In genomic region chr6:47621838-47622449, GRCh38 we compare ENCODE assay signal across 22 cellular contexts.
A peak's percentile ranks its signal among the peaks of the same experiment; 100 is the strongest.
DNase-seq lines count a peak whose midpoint lies in the region; FAIRE-seq and TF ChIP-seq lines count a peak whose summit lies in the region.
"Had no signal": no experiment of that assay in that cellular context is flagged by ENCODE, and none has a peak within 500 bp of the region (broad histone marks: within the 10 kb centered on the region; RNA-seq: fewer than 3 reads in every experiment).

No MANE protein-coding gene starts in this region.

- H3K27ac Mint-ChIP-seq in T-helper 2 cell treated with Interferon-gamma antibody and Interleukin-4, amounts not matched to agents 5 μg/mL and 100 μg/mL, for 36 hours, result peak overlapping the region; percentile 27

- no peaks in the 10 kb centered on the region for H3K4me1 ChIP-seq in mesenchymal stem cell (ENCODE audit: control insufficient read depth, insufficient read depth, low read depth, low read length)
- H3K4me1 ChIP-seq: BLaER1, SJCRH30 had no signal

- no peak overlapping the region for H3K27ac ChIP-seq in mesenchymal stem cell (ENCODE audit: low read length, poor library complexity, severe bottlenecking)
- H3K27ac ChIP-seq: 22Rv1, BLaER1, SJCRH30 had no signal

- peaks cover 32% of the 10 kb centered on the region for H3K36me3 Mint-ChIP-seq in T-helper 2 cell treated with Interferon-gamma antibody and Interleukin-4, amounts not matched to agents 5 μg/mL and 100 μg/mL, for 36 hours (ENCODE audit: low read depth)

- H3K4me3 ChIP-seq in bronchial epithelial cell (ENCODE audit: low read depth, low read length) (no peak overlapping the region), mesenchymal stem cell (ENCODE audit: insufficient read depth in 1 of 2, low read depth in 1 of 2, low read length in 2 of 2) (no peak overlapping the region)
- H3K4me3 ChIP-seq: BLaER1, SJCRH30 had no signal

- no peak overlapping the region for H2BK12ac ChIP-seq in mesenchymal stem cell (ENCODE audit: low read length in 2 of 2)

- peaks cover 15% of the 10 kb centered on the region for H3K79me1 ChIP-seq in mesenchymal stem cell (replicated peaks; ENCODE audit: low read length, poor library complexity, severe bottlenecking)

- DNase-seq in T-helper 2 cell treated with Interferon-gamma antibody and Interleukin-4, amounts not matched to agents 5 μg/mL and 100 μg/mL, for 36 hours (ENCODE audit: low spot score), result no peak
- DNase-seq in T-helper 2 cell (no peak), bronchial epithelial cell (ENCODE audit: low read depth) (peak; percentile 80), mesenchymal stem cell (no peak), SHP77 treated with DMSO at 0.1 percent for 48 hours (lab: John Stamatoyannopoulos, UW) (no peak), GM19238 (ENCODE audit: insufficient read length, low spot score) (no peak), SK-N-DZ (ENCODE audit: low spot score) (no peak)
- no peak for DNase-seq in activated naive CD4-positive, alpha-beta T cell treated with Interleukin-2 at 50 U/mL for 16 hours
- DNase-seq: ACHN; Calu3; CD4-positive, alpha-beta memory T cell; GDM1; MM.1S; NCI-H1048; NCI-H1436; NCI-H187 treated with DMSO at 0.1 percent for 48 hours; NCI-H510A; NCI-H748 treated with DMSO at 0.1 percent for 48 hours; SJCRH30 had no signal

- no peak for TF ChIP-seq CTCF in bronchial epithelial cell (IDR thresholded peaks at IDR 0.05; ENCODE audit: insufficient read depth, low read length, severe bottlenecking)

- H3K36me3 ChIP-seq in bronchial epithelial cell (ENCODE audit: control insufficient read depth, insufficient read depth, low read length) (peaks cover 2% of the 10 kb centered on the region), mesenchymal stem cell (ENCODE audit: control insufficient read depth in 1 of 2, insufficient read depth in 2 of 2, low read depth in 1 of 2, low read length in 2 of 2) (peaks cover 13 to 67% of the 10 kb centered on the region in 2 experiments)
- H3K36me3 ChIP-seq: SJCRH30 had no signal

- no peak overlapping the region for H3K14ac ChIP-seq in mesenchymal stem cell (ENCODE audit: low read length in 2 of 2)

- WGBS in mesenchymal stem cell, result 93% methylated on average over 12 of the region's 12 CpGs

- H3K9me3 ChIP-seq in mesenchymal stem cell (ENCODE audit: control insufficient read depth, low read length), result no peaks in the 10 kb centered on the region
- H3K9me3 ChIP-seq: SJCRH30 had no signal

- H3K4me3 Mint-ChIP-seq in T-helper 2 cell treated with Interferon-gamma antibody and Interleukin-4, amounts not matched to agents 5 μg/mL and 100 μg/mL, for 36 hours, result no peak overlapping the region
- H3K4me3 Mint-ChIP-seq: CD4-positive, alpha-beta memory T cell had no signal

- no peak overlapping the region for H2BK5ac ChIP-seq in mesenchymal stem cell (ENCODE audit: low read depth, low read length, poor library complexity, severe bottlenecking)

- H3K27me3 ChIP-seq in bronchial epithelial cell (ENCODE audit: control insufficient read depth, insufficient read depth, low read length) (no peaks in the 10 kb centered on the region), mesenchymal stem cell (ENCODE audit: control insufficient read depth in 1 of 2, insufficient read depth in 1 of 2, low read length in 2 of 2) (no peaks in the 10 kb centered on the region)
- H3K27me3 ChIP-seq: BLaER1, SJCRH30 had no signal

- H3K9me3 Mint-ChIP-seq in T-helper 2 cell treated with Interferon-gamma antibody and Interleukin-4, amounts not matched to agents 5 μg/mL and 100 μg/mL, for 36 hours, result peaks cover 4% of the 10 kb centered on the region
- H3K9me3 Mint-ChIP-seq: CD4-positive, alpha-beta memory T cell had no signal

- H2AFZ ChIP-seq in mesenchymal stem cell (ENCODE audit: low read depth, low read length), result no peak overlapping the region

- H3K23ac ChIP-seq in mesenchymal stem cell (ENCODE audit: low read length in 2 of 2), result no peak overlapping the region

- no peak overlapping the region for H3K4ac ChIP-seq in mesenchymal stem cell (ENCODE audit: low read depth in 1 of 2, low read length in 2 of 2)

- no peak overlapping the region for H3K18ac ChIP-seq in mesenchymal stem cell (ENCODE audit: low read depth in 1 of 2, low read length in 2 of 2)

- H4K91ac ChIP-seq in mesenchymal stem cell (ENCODE audit: low read length), result peak overlapping the region; percentile 39

- no peaks in the 10 kb centered on the region for H3K27me3 Mint-ChIP-seq in T-helper 2 cell treated with Interferon-gamma antibody and Interleukin-4, amounts not matched to agents 5 μg/mL and 100 μg/mL, for 36 hours (ENCODE audit: low read depth)
- H3K27me3 Mint-ChIP-seq: CD4-positive, alpha-beta memory T cell had no signal

- no peaks in the 10 kb centered on the region for H3K4me1 Mint-ChIP-seq in T-helper 2 cell treated with Interferon-gamma antibody and Interleukin-4, amounts not matched to agents 5 μg/mL and 100 μg/mL, for 36 hours (ENCODE audit: low read depth)
- H3K4me1 Mint-ChIP-seq: CD4-positive, alpha-beta memory T cell had no signal

- FAIRE-seq in bronchial epithelial cell (lab: Jason Lieb, UNC), result no peak
- FAIRE-seq: H54 had no signal

- H4K8ac ChIP-seq in mesenchymal stem cell (ENCODE audit: low read length), result no peak overlapping the region

- H2AK5ac ChIP-seq in mesenchymal stem cell (ENCODE audit: low read length, severe bottlenecking), result no peak overlapping the region

- H2BK120ac ChIP-seq in mesenchymal stem cell (ENCODE audit: low read depth, low read length), result no peak overlapping the region

- H3K9ac ChIP-seq in mesenchymal stem cell (ENCODE audit: low read length), result no peak overlapping the region
- H3K9ac ChIP-seq: BLaER1 had no signal

- no peak overlapping the region for H2BK15ac ChIP-seq in mesenchymal stem cell (ENCODE audit: low read depth, poor library complexity, severe bottlenecking)

- no peak overlapping the region for H3K4me2 ChIP-seq in mesenchymal stem cell (ENCODE audit: low read length, poor library complexity, severe bottlenecking)
- H3K4me2 ChIP-seq: BLaER1 had no signal
